In the genomic region with DNA sequence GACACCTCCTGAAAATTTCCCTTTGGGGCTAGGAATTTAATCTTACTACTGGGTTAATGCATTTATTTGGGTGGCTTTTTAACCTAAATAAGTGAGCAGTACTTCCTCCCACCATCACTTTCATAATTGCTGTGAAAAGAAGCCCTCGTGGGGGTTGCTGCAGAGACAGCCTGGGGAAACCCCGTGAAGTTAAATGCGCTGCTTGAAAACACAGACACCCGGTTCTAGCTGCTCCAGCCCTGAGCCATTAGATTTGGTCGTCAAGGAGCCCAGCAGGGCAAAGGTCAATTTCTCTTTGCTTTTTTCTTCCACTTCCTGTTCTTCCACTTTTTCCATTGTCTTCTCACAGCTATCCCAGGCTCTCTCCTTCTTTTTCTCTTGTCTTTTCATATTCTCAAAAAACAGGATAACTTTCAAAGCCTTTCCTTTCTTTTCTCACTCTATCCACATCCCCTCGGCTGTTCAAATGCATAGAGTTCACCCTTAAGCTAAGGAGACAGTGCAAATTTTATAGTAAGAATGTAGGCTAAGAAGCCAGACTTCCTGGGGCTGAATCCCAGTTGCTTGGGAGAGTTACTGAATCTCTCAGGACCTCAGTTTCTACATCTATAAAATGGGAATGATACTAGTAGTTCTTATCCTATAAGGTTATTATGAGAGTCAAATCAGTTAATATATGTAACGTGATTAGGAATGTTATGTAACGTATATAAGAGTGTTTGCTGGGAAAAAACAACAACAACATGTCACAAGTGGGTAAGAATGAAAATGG, we compare ENCODE assay signal across 8 cellular contexts.
DNase-seq lines count a peak whose midpoint lies in the region; ATAC-seq, FAIRE-seq and TF ChIP-seq lines count a peak whose summit lies in the region.

No MANE protein-coding gene starts in this region.

- TF ChIP-seq CTCF in H1 (IDR thresholded peaks at IDR 0.05; ENCODE audit: control extremely low read depth in 1 of 3, insufficient read depth in 1 of 3, low read depth in 1 of 3, low read length in 3 of 3): no peak

- H4K5ac ChIP-seq in H1 (ENCODE audit: insufficient read length, low read depth, low read length): no peak overlapping the region

- H3K4me1 ChIP-seq in H1 (replicated peaks in 1 of 4; ENCODE audit: control insufficient read depth in 3 of 4, insufficient read depth in 4 of 4, low read length in 3 of 4): peaks cover 0 to 6% (median 3%) of the 10 kb centered on the region in 4 experiments; a peak in 4 of 7 replicates

- peak overlapping the region in 1 of 2 experiments; percentile 7; a peak in 1 of 4 replicates for H3K4me2 ChIP-seq in H1 (ENCODE audit: insufficient read depth in 1 of 2, low read depth in 2 of 2, low read length in 2 of 2)

- H3K79me2 ChIP-seq in H1 (ENCODE audit: control insufficient read depth in 1 of 2, insufficient read depth in 2 of 2, low read length in 2 of 2): no peaks in the 10 kb centered on the region

- 53% methylated on average over 8 of the region's 8 CpGs; no CpG with 5 or more reads in 1 of the 2 experiments for WGBS in H1 (ENCODE audit: extremely low coverage in 1 of 2, insufficient coverage in 1 of 2, insufficient read length in 1 of 2, insufficient replicate concordance in 2 of 2, low coverage in 1 of 2, low lambda C conversion rate in 2 of 2, missing lambda C conversion rate in 1 of 2), 2 experiments

- H3K4me3 ChIP-seq in H1 (ENCODE audit: extremely low read depth in 1 of 4, insufficient read depth in 2 of 4, low read depth in 3 of 4, low read length in 4 of 4): no peak overlapping the region

- no peak overlapping the region for H3K4ac ChIP-seq in H1 (replicated peaks; ENCODE audit: insufficient read length, low read depth, low read length)

- no peak overlapping the region for H4K8ac ChIP-seq in H1 (ENCODE audit: extremely low read depth, insufficient read depth, low read length)

- no peak overlapping the region for H2BK120ac ChIP-seq in H1 (replicated peaks; ENCODE audit: low read depth, low read length)

- no peaks in the 10 kb centered on the region for H4K20me1 ChIP-seq in H1 (replicated peaks in 1 of 2; ENCODE audit: control insufficient read depth in 1 of 2, insufficient read depth in 2 of 2, low read length in 2 of 2)

- H2BK15ac ChIP-seq in H1 (ENCODE audit: low read length): no peak overlapping the region

- no peak overlapping the region for H3K56ac ChIP-seq in H1 (replicated peaks; ENCODE audit: insufficient read length, low read depth, low read length)

- H3K27me3 ChIP-seq in H1 (replicated peaks in 1 of 4; ENCODE audit: control insufficient read depth in 3 of 4, extremely low read depth in 1 of 4, insufficient read depth in 3 of 4, low read length in 3 of 4): no peaks in the 10 kb centered on the region

- H2BK20ac ChIP-seq in H1 (ENCODE audit: low read length): no peak overlapping the region

- H3K14ac ChIP-seq in H1 (ENCODE audit: insufficient read length): no peak overlapping the region

- FAIRE-seq in H1 (lab: Jason Lieb, UNC): peak; percentile 19

- H3K36me3 ChIP-seq in H1 (ENCODE audit: control insufficient read depth in 2 of 4, insufficient read depth in 4 of 4, low read length in 3 of 4): no peaks in the 10 kb centered on the region; a peak in 1 of 8 replicates

- H2AK5ac ChIP-seq in H1 (ENCODE audit: low read depth, low read length): no peak overlapping the region

- no peak overlapping the region for H3K27ac ChIP-seq in H1 (ENCODE audit: low read depth, low read length)

- no peaks in the 10 kb centered on the region; the same call in 1 of the 2 replicates for H3K23me2 ChIP-seq in H1 (ENCODE audit: low read depth, low read length)

- TF ChIP-seq POLR2A in H1 (IDR thresholded peaks at IDR 0.05; ENCODE audit: control extremely low read depth in 1 of 2, low read depth in 2 of 2, low read length in 2 of 2): no peak

- H3K9me3 ChIP-seq in H1 (ENCODE audit: insufficient read depth in 2 of 2, low read depth in 1 of 2, low read length in 1 of 2): no peaks in the 10 kb centered on the region

- peak; percentile 37 for DNase-seq in DMS53 treated with DMSO at 0.1 percent for 48 hours (lab: John Stamatoyannopoulos, UW; ENCODE audit: unreplicated experiment)
- DNase-seq in H1 (ENCODE audit: low read depth in 1 of 2, low spot score in 2 of 2): no peak
- no peak for DNase-seq in D341Med (ENCODE audit: low spot score)
- no peak for DNase-seq in activated CD8-positive, alpha-beta memory T cell treated with anti-CD3 and anti-CD28 coated beads for 24 hours
- DNase-seq in NCI-H2029 (lab: John Stamatoyannopoulos, UW): no peak
- DNase-seq in SW 1271 (lab: John Stamatoyannopoulos, UW): no peak

- POLR2A ChIA-PET in H1 (lab: Charles Lee; ENCODE audit: partially characterized antibody): interaction anchor here (1.1 kb wide), 1 partner anchor 32 kb away, joined by 3 read pairs; no protein-coding TSS in a partner anchor

- no peak overlapping the region for H3K23ac ChIP-seq in H1 (ENCODE audit: insufficient read length)

- no peaks in the 10 kb centered on the region for H3K79me1 ChIP-seq in H1 (ENCODE audit: low read depth, low read length)

- no peak overlapping the region for H3K9ac ChIP-seq in H1 (replicated peaks in 1 of 4; ENCODE audit: extremely low read depth in 1 of 4, low read depth in 3 of 4, low read length in 3 of 4)

- H2AFZ ChIP-seq in H1 (ENCODE audit: low read length): no peak overlapping the region

- ATAC-seq in GM19351 (IDR thresholded peaks at IDR 0.05; ENCODE audit: unreplicated experiment): peak; percentile 69
- ATAC-seq in HG03095 (IDR thresholded peaks at IDR 0.05; ENCODE audit: unreplicated experiment): peak; percentile 68

- H2BK12ac ChIP-seq in H1 (ENCODE audit: low read depth, low read length): no peak overlapping the region

- TF ChIP-seq EP300 in H1 (IDR thresholded peaks at IDR 0.05; ENCODE audit: borderline replicate concordance in 1 of 2, low read depth in 2 of 2, low read length in 2 of 2): no peak

- CTCF ChIA-PET in H1 (lab: Charles Lee; ENCODE audit: partially characterized antibody): interaction anchor here (1.6 to 1.9 kb wide), 2 partner anchors 10 to 65 kb away, joined by 4 to 5 read pairs; no protein-coding TSS in a partner anchor

- no peak overlapping the region for H3K18ac ChIP-seq in H1 (ENCODE audit: extremely low read depth, low read length)

- no peak for TF ChIP-seq RAD21 in H1 (IDR thresholded peaks at IDR 0.05 in 1 of 2, conservative IDR thresholded peaks at IDR 0.05 in 1 of 2; ENCODE audit: low read depth in 2 of 2, low read length in 2 of 2)

- no peak overlapping the region; the same call in 1 of the 2 replicates for H2BK5ac ChIP-seq in H1 (ENCODE audit: low read depth, low read length)

- no peak overlapping the region for H4K91ac ChIP-seq in H1 (replicated peaks; ENCODE audit: insufficient read length, low read length)
